Comparison of ENCODE assay signal across 21 cellular contexts in the genomic region with DNA sequence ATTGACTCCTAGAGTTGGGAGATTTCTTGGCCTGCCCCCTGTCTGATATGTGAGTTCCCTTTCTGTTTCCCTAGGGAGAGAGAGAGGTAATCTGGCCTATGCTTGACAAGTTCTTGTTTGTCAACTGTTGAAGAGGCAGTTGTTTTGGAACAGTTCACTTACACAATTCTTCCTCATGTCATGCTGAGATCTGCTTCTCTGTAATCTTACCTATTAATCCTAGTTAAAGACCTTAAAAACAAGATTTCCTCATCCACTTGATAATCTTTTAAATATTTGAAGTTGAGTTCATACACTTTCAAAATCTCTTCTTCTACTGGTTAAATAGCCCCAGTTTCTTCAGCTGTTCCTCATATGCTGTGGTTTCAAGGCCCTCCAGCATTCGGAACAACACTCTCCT.
"Had no signal": no experiment of that assay in that cellular context is flagged by ENCODE, and none has a peak within 500 bp of the region (broad histone marks: within the 10 kb centered on the region; RNA-seq: fewer than 3 reads in every experiment).

No MANE protein-coding gene starts in this region.

- H3K9me3 Mint-ChIP-seq: dendritic cell treated with granulocyte-macrophage colony-stimulating factor and Interleukin-4, amounts not matched to agents 40 ng/mL and 50 ng/mL, for 4 days; effector memory CD8-positive, alpha-beta T cell; naive thymus-derived CD8-positive, alpha-beta T cell had no signal

- H3K4me1 Mint-ChIP-seq: neural crest cell had no signal

- H3K4me3 Mint-ChIP-seq: dendritic cell treated with granulocyte-macrophage colony-stimulating factor and Interleukin-4, amounts not matched to agents 40 ng/mL and 50 ng/mL, for 4 days; effector memory CD8-positive, alpha-beta T cell; naive thymus-derived CD8-positive, alpha-beta T cell; neural crest cell had no signal

- H3K4me3 ChIP-seq: esophagus muscularis mucosa, hepatocyte, lung, ovary, smooth muscle cell, tibial artery, upper lobe of left lung, uterus had no signal

- H3K4me1 ChIP-seq: esophagus muscularis mucosa, tibial artery, upper lobe of left lung, uterus had no signal

- H3K27ac Mint-ChIP-seq: dendritic cell treated with granulocyte-macrophage colony-stimulating factor and Interleukin-4, amounts not matched to agents 40 ng/mL and 50 ng/mL, for 4 days; naive thymus-derived CD8-positive, alpha-beta T cell had no signal

- H3K27me3 ChIP-seq: esophagus muscularis mucosa, hepatocyte, ovary, tibial artery, upper lobe of left lung, uterus had no signal

- H3K27ac ChIP-seq: epithelial cell of prostate, esophagus muscularis mucosa, hepatocyte, ovary, tibial artery, upper lobe of left lung, uterus had no signal

- H3K36me3 ChIP-seq: ovary, uterus had no signal

- H3K9me3 ChIP-seq: esophagus muscularis mucosa, ovary, tibial artery, upper lobe of left lung, uterus had no signal

- H3K27me3 Mint-ChIP-seq: dendritic cell treated with granulocyte-macrophage colony-stimulating factor and Interleukin-4, amounts not matched to agents 40 ng/mL and 50 ng/mL, for 4 days; effector memory CD8-positive, alpha-beta T cell; naive thymus-derived CD8-positive, alpha-beta T cell had no signal

- DNase-seq: effector memory CD8-positive, alpha-beta T cell; head of caudate nucleus; left colon; left ventricle myocardium superior; mesendoderm; naive thymus-derived CD8-positive, alpha-beta T cell; nucleus accumbens; ovary; right cardiac atrium; stimulated activated CD4-positive, alpha-beta T cell treated with anti-CD3 and anti-CD28 coated beads, Interleukin-2, amount 100 ng/mL, for 48 hours; stimulated activated naive CD8-positive, alpha-beta T cell treated with anti-CD3 and anti-CD28 coated beads, Interleukin-15, Interleukin-2, amounts not matched to agents 100 U/mL and 50 U/mL, for 24 hours; tibial artery; upper lobe of left lung; uterus had no signal
